In genomic region chr19:16829822-16830289, GRCh38 we compare ENCODE assay signal across 1 cellular context.
TF ChIP-seq lines count a peak whose summit lies in the region.

No MANE protein-coding gene starts in this region.

TF ChIP-seq in GM12878, 131 proteins besides CTCF, POLR2A, EP300 and RAD21:
- no peak for TF ChIP-seq E2F4 (IDR thresholded peaks at IDR 0.05; ENCODE audit: low read depth, low read length)
- TF ChIP-seq EZH2 (IDR thresholded peaks at IDR 0.05; ENCODE audit: borderline replicate concordance, control insufficient read depth, low read depth, low read length), result no peak
- TF ChIP-seq, protein P1, sequence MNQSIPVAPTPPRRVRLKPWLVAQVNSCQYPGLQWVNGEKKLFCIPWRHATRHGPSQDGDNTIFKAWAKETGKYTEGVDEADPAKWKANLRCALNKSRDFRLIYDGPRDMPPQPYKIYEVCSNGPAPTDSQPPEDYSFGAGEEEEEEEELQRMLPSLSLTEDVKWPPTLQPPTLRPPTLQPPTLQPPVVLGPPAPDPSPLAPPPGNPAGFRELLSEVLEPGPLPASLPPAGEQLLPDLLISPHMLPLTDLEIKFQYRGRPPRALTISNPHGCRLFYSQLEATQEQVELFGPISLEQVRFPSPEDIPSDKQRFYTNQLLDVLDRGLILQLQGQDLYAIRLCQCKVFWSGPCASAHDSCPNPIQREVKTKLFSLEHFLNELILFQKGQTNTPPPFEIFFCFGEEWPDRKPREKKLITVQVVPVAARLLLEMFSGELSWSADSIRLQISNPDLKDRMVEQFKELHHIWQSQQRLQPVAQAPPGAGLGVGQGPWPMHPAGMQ (IDR thresholded peaks at IDR 0.05; ENCODE audit: borderline replicate concordance), result no peak
- no peak for TF ChIP-seq ZNF207 (IDR thresholded peaks at IDR 0.05; ENCODE audit: borderline replicate concordance)
- TF ChIP-seq, protein P2, sequence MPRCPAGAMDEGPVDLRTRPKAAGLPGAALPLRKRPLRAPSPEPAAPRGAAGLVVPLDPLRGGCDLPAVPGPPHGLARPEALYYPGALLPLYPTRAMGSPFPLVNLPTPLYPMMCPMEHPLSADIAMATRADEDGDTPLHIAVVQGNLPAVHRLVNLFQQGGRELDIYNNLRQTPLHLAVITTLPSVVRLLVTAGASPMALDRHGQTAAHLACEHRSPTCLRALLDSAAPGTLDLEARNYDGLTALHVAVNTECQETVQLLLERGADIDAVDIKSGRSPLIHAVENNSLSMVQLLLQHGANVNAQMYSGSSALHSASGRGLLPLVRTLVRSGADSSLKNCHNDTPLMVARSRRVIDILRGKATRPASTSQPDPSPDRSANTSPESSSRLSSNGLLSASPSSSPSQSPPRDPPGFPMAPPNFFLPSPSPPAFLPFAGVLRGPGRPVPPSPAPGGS (IDR thresholded peaks at IDR 0.05; ENCODE audit: borderline replicate concordance, insufficient read depth, low read depth, low read length, poor library complexity, severe bottlenecking), result no peak
- no peak for TF ChIP-seq E4F1 (IDR thresholded peaks at IDR 0.05; ENCODE audit: borderline replicate concordance, partially characterized antibody)
- TF ChIP-seq, protein P3, sequence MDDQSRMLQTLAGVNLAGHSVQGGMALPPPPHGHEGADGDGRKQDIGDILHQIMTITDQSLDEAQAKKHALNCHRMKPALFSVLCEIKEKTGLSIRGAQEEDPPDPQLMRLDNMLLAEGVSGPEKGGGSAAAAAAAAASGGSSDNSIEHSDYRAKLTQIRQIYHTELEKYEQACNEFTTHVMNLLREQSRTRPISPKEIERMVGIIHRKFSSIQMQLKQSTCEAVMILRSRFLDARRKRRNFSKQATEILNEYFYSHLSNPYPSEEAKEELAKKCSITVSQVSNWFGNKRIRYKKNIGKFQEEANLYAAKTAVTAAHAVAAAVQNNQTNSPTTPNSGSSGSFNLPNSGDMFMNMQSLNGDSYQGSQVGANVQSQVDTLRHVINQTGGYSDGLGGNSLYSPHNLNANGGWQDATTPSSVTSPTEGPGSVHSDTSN (IDR thresholded peaks at IDR 0.05; ENCODE audit: insufficient replicate concordance, low read depth, low read length), result no peak
- TF ChIP-seq MEF2B (IDR thresholded peaks at IDR 0.05; ENCODE audit: partially characterized antibody, poor library complexity, severe bottlenecking), result no peak
- no peak for TF ChIP-seq MEF2A (IDR thresholded peaks at IDR 0.05; ENCODE audit: insufficient read depth, low read depth, low read length)
- no peak for TF ChIP-seq NRF1 (conservative IDR thresholded peaks at IDR 0.05; ENCODE audit: low read depth, low read length)
- no peak for TF ChIP-seq POU2F2 (IDR thresholded peaks at IDR 0.05; ENCODE audit: borderline replicate concordance, low read depth, low read length)
- TF ChIP-seq, protein P4, sequence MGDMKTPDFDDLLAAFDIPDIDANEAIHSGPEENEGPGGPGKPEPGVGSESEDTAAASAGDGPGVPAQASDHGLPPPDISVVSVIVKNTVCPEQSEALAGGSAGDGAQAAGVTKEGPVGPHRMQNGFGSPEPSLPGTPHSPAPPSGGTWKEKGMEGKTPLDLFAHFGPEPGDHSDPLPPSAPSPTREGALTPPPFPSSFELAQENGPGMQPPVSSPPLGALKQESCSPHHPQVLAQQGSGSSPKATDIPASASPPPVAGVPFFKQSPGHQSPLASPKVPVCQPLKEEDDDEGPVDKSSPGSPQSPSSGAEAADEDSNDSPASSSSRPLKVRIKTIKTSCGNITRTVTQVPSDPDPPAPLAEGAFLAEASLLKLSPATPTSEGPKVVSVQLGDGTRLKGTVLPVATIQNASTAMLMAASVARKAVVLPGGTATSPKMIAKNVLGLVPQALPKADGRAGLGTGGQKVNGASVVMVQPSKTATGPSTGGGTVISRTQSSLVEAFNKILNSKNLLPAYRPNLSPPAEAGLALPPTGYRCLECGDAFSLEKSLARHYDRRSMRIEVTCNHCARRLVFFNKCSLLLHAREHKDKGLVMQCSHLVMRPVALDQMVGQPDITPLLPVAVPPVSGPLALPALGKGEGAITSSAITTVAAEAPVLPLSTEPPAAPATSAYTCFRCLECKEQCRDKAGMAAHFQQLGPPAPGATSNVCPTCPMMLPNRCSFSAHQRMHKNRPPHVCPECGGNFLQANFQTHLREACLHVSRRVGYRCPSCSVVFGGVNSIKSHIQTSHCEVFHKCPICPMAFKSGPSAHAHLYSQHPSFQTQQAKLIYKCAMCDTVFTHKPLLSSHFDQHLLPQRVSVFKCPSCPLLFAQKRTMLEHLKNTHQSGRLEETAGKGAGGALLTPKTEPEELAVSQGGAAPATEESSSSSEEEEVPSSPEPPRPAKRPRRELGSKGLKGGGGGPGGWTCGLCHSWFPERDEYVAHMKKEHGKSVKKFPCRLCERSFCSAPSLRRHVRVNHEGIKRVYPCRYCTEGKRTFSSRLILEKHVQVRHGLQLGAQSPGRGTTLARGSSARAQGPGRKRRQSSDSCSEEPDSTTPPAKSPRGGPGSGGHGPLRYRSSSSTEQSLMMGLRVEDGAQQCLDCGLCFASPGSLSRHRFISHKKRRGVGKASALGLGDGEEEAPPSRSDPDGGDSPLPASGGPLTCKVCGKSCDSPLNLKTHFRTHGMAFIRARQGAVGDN (IDR thresholded peaks at IDR 0.05), result no peak
- TF ChIP-seq TARDBP (IDR thresholded peaks at IDR 0.05; ENCODE audit: borderline replicate concordance), result no peak
- no peak for TF ChIP-seq PML (IDR thresholded peaks at IDR 0.05; ENCODE audit: low read length)
- no peak for TF ChIP-seq TAF1 (IDR thresholded peaks at IDR 0.05; ENCODE audit: borderline replicate concordance, low read depth, low read length)
- no peak for TF ChIP-seq YBX1 (IDR thresholded peaks at IDR 0.05)
